ENCODE assay signal across 8 cellular contexts in genomic region chr15:75130597-75131268, GRCh38.
DNase-seq lines count a peak whose midpoint lies in the region; ATAC-seq and TF ChIP-seq lines count a peak whose summit lies in the region.

No MANE protein-coding gene starts in this region.

- peak overlapping the region in 9 of 10 donors; percentile 30 to 85 (median 62) for H3K4me3 Mint-ChIP-seq in naive thymus-derived CD4-positive, alpha-beta T cell
- H3K4me3 Mint-ChIP-seq in osteocyte (ENCODE audit: unreplicated experiment): no peak overlapping the region

- TF ChIP-seq POLR2A in vagina (IDR thresholded peaks at IDR 0.05): no peak

- POLR2A ChIA-PET in naive thymus-derived CD4-positive, alpha-beta T cell (lab: Charles Lee): no interaction called here

- peak overlapping the region in 3 of 9 donors; percentile 30 to 93 (median 66) for H3K27ac Mint-ChIP-seq in naive thymus-derived CD4-positive, alpha-beta T cell
- no peak overlapping the region for H3K27ac Mint-ChIP-seq in osteocyte (ENCODE audit: unreplicated experiment)

- H3K9me3 ChIP-seq in naive thymus-derived CD4-positive, alpha-beta T cell (ENCODE audit: control insufficient read depth in 2 of 3, low read length in 3 of 3): no peaks in the 10 kb centered on the region
- H3K9me3 ChIP-seq in vagina (no peaks in the 10 kb centered on the region), left ventricle myocardium inferior (replicated peaks) (no peaks in the 10 kb centered on the region)

- H3K9me3 Mint-ChIP-seq in naive thymus-derived CD4-positive, alpha-beta T cell: no peaks in the 10 kb centered on the region
- no peaks in the 10 kb centered on the region for H3K9me3 Mint-ChIP-seq in osteocyte (ENCODE audit: unreplicated experiment)

- TF ChIP-seq CTCF in vagina (IDR thresholded peaks at IDR 0.05) (no peak), left ventricle myocardium inferior (IDR thresholded peaks at IDR 0.05; ENCODE audit: borderline replicate concordance) (no peak), osteocyte (IDR thresholded peaks at IDR 0.05) (no peak)

- peaks cover 0 to 11% of the 10 kb centered on the region in 2 donors for H3K4me1 ChIP-seq in naive thymus-derived CD4-positive, alpha-beta T cell (ENCODE audit: control insufficient read depth in 2 of 2, insufficient read depth in 2 of 2, low read length in 2 of 2)
- H3K4me1 ChIP-seq in vagina (no peaks in the 10 kb centered on the region), left ventricle myocardium inferior (no peaks in the 10 kb centered on the region)

- H3K36me3 ChIP-seq in naive thymus-derived CD4-positive, alpha-beta T cell (ENCODE audit: control insufficient read depth in 2 of 3, insufficient read depth in 3 of 3, low read length in 3 of 3): no peaks in the 10 kb centered on the region
- H3K36me3 ChIP-seq in vagina (no peaks in the 10 kb centered on the region), left ventricle myocardium inferior (no peaks in the 10 kb centered on the region)

- H3K36me3 Mint-ChIP-seq in naive thymus-derived CD4-positive, alpha-beta T cell: peaks cover 0 to 10% (median 0%) of the 10 kb centered on the region in 5 donors
- H3K36me3 Mint-ChIP-seq in osteocyte (ENCODE audit: unreplicated experiment): no peaks in the 10 kb centered on the region

- CTCF ChIA-PET in naive thymus-derived CD4-positive, alpha-beta T cell (lab: Charles Lee): no interaction called here

- intact Hi-C loops in naive thymus-derived CD4-positive, alpha-beta T cell (cut with micrococcal nuclease): loop anchor here in 1 of 2 donors (1.0 to 5.0 kb wide), 5 partner anchors 22 to 88 kb away; partner anchors contain the start of gene C15orf39
- intact Hi-C loops in vagina (cut with DNase I): no loop called here
- intact Hi-C loops in left ventricle myocardium inferior (cut with micrococcal nuclease): no loop called here

- H3K27ac ChIP-seq in naive thymus-derived CD4-positive, alpha-beta T cell (ENCODE audit: low read depth, low read length): no peak overlapping the region
- H3K27ac ChIP-seq in vagina: no peak overlapping the region
- H3K27ac ChIP-seq in left ventricle myocardium inferior (replicated peaks): no peak overlapping the region

- ATAC-seq in GM18870 (IDR thresholded peaks at IDR 0.05; ENCODE audit: unreplicated experiment): peak; percentile 85
- peak; percentile 86 for ATAC-seq in HG02588 (IDR thresholded peaks at IDR 0.05; ENCODE audit: unreplicated experiment)
- peak; percentile 83 for ATAC-seq in naive thymus-derived CD4-positive, alpha-beta T cell

- DNase-seq in MV-4-11 (lab: John Stamatoyannopoulos, UW) (peak; percentile 78), vagina (ENCODE audit: extremely low spot score in 2 of 2) (no peak), left ventricle myocardium inferior (no peak), osteocyte (ENCODE audit: extremely low spot score, unreplicated experiment) (no peak), cerebellar cortex (ENCODE audit: low spot score) (no peak)
- DNase-seq in naive thymus-derived CD4-positive, alpha-beta T cell: no peak

- peaks cover 6 to 39% (median 8%) of the 10 kb centered on the region in 7 donors for H3K4me1 Mint-ChIP-seq in naive thymus-derived CD4-positive, alpha-beta T cell
- peaks cover 8% of the 10 kb centered on the region for H3K4me1 Mint-ChIP-seq in osteocyte (ENCODE audit: unreplicated experiment)

- H3K4me3 ChIP-seq in naive thymus-derived CD4-positive, alpha-beta T cell (ENCODE audit: low read length): peak overlapping the region; percentile 11
- H3K4me3 ChIP-seq in vagina: no peak overlapping the region
- H3K4me3 ChIP-seq in left ventricle myocardium inferior: no peak overlapping the region

- no peaks in the 10 kb centered on the region for H3K27me3 ChIP-seq in naive thymus-derived CD4-positive, alpha-beta T cell (ENCODE audit: control insufficient read depth in 2 of 2, insufficient read depth in 2 of 2, low read length in 2 of 2)
- H3K27me3 ChIP-seq in vagina (no peaks in the 10 kb centered on the region), left ventricle myocardium inferior (ENCODE audit: low read depth) (no peaks in the 10 kb centered on the region)

- peaks cover 0 to 14% (median 0%) of the 10 kb centered on the region in 5 donors for H3K27me3 Mint-ChIP-seq in naive thymus-derived CD4-positive, alpha-beta T cell
- H3K27me3 Mint-ChIP-seq in osteocyte (ENCODE audit: unreplicated experiment): peaks cover 4% of the 10 kb centered on the region
